Comparison of ENCODE assay signal across 24 cellular contexts in genomic region chr4:85774000-85774399, GRCh38.
A peak's percentile ranks its signal among the peaks of the same experiment; 100 is the strongest.
DNase-seq lines count a peak whose midpoint lies in the region; ATAC-seq and TF ChIP-seq lines count a peak whose summit lies in the region.
"Had no signal": no experiment of that assay in that cellular context is flagged by ENCODE, and none has a peak within 500 bp of the region (broad histone marks: within the 10 kb centered on the region; RNA-seq: fewer than 3 reads in every experiment).

No MANE protein-coding gene starts in this region.

- H3K4ac ChIP-seq in neuronal stem cell (ENCODE audit: low read length) = no peak overlapping the region

- H3K4me2 ChIP-seq in neuronal stem cell (ENCODE audit: insufficient read depth, low read length, poor library complexity, severe bottlenecking) = no peak overlapping the region
- H3K4me2 ChIP-seq: A549, BLaER1 had no signal

- H3K9me3 ChIP-seq in neuronal stem cell (replicated peaks in 1 of 2; ENCODE audit: control insufficient read depth in 2 of 2, insufficient read depth in 1 of 2, low read depth in 1 of 2, low read length in 2 of 2) = no peaks in the 10 kb centered on the region
- no peaks in the 10 kb centered on the region for H3K9me3 ChIP-seq in esophagus squamous epithelium
- H3K9me3 ChIP-seq: A549, ascending aorta, BLaER1, esophagus muscularis mucosa, gastroesophageal sphincter, MG63, prostate gland, upper lobe of right lung had no signal

- H2AK5ac ChIP-seq in neuronal stem cell (ENCODE audit: low read depth, low read length) = no peak overlapping the region

- H3K23ac ChIP-seq in neuronal stem cell (ENCODE audit: low read depth, low read length, poor library complexity) = no peak overlapping the region

- H3K27ac ChIP-seq in foreskin keratinocyte (no peak overlapping the region), neuronal stem cell (replicated peaks; ENCODE audit: low read length) (no peak overlapping the region), esophagus squamous epithelium (no peak overlapping the region)
- H3K27ac ChIP-seq: A549, ascending aorta, BLaER1, esophagus muscularis mucosa, gastroesophageal sphincter, prostate gland, upper lobe of right lung had no signal

- no peak overlapping the region for H2BK12ac ChIP-seq in neuronal stem cell (ENCODE audit: low read length)

- H3K79me1 ChIP-seq in neuronal stem cell (ENCODE audit: low read depth, low read length) = no peaks in the 10 kb centered on the region

- H2BK5ac ChIP-seq in neuronal stem cell (ENCODE audit: low read length) = no peak overlapping the region

- no peak overlapping the region for H3K9ac ChIP-seq in neuronal stem cell (ENCODE audit: low read depth, low read length, poor library complexity)
- H3K9ac ChIP-seq: BLaER1 had no signal

- H3K27me3 ChIP-seq in foreskin keratinocyte (no peaks in the 10 kb centered on the region), neuronal stem cell (ENCODE audit: control insufficient read depth in 3 of 3, insufficient read depth in 3 of 3, low read depth in 1 of 3, low read length in 3 of 3) (no peaks in the 10 kb centered on the region), esophagus squamous epithelium (no peaks in the 10 kb centered on the region)
- H3K27me3 ChIP-seq: ascending aorta, BLaER1, esophagus muscularis mucosa, gastroesophageal sphincter, MG63, upper lobe of right lung had no signal

- intact Hi-C loops in esophagus squamous epithelium (cut with DNase I) = no loop called here

- H3K14ac ChIP-seq in neuronal stem cell (ENCODE audit: low read length) = no peak overlapping the region

- no CpG with 5 or more reads among the region's 1 CpG for WGBS in neuronal stem cell (ENCODE audit: extremely low coverage in 2 of 2, insufficient read length in 2 of 2, insufficient replicate concordance in 1 of 2), 2 donors
- 0 to 100% methylated on average over 1 of the region's 1 CpG for WGBS in esophagus squamous epithelium, 2 donors

- H3K18ac ChIP-seq in neuronal stem cell (ENCODE audit: low read length) = no peak overlapping the region

- no peak for TF ChIP-seq POLR2A in esophagus squamous epithelium (IDR thresholded peaks at IDR 0.05)

- peaks cover 16% of the 10 kb centered on the region for H3K4me1 ChIP-seq in foreskin keratinocyte
- H3K4me1 ChIP-seq in neuronal stem cell (ENCODE audit: control insufficient read depth in 2 of 2, insufficient read depth in 1 of 2, low read depth in 1 of 2, low read length in 2 of 2) = peaks cover 0 to 4% of the 10 kb centered on the region in 2 donors
- H3K4me1 ChIP-seq in esophagus squamous epithelium = peaks cover 0 to 23% (median 9%) of the 10 kb centered on the region in 3 donors
- H3K4me1 ChIP-seq: BLaER1, prostate gland, upper lobe of right lung had no signal

- TF ChIP-seq CTCF in foreskin keratinocyte (conservative IDR thresholded peaks at IDR 0.05) = no peak
- no peak for TF ChIP-seq CTCF in esophagus squamous epithelium (IDR thresholded peaks at IDR 0.05)

- no peak overlapping the region for H4K91ac ChIP-seq in neuronal stem cell (ENCODE audit: low read depth, low read length, poor library complexity)

- ATAC-seq in foreskin keratinocyte (peak; percentile 46), GM19467 (IDR thresholded peaks at IDR 0.05; ENCODE audit: unreplicated experiment) (no peak)
- ATAC-seq: A549, gastroesophageal sphincter, left colon, upper lobe of right lung had no signal

- H3K36me3 ChIP-seq in neuronal stem cell (replicated peaks in 1 of 2; ENCODE audit: control insufficient read depth in 2 of 2, insufficient read depth in 2 of 2, low read length in 2 of 2) (no peaks in the 10 kb centered on the region), esophagus squamous epithelium (no peaks in the 10 kb centered on the region)
- H3K36me3 ChIP-seq: ascending aorta, BLaER1, esophagus muscularis mucosa, gastroesophageal sphincter, MG63, prostate gland, upper lobe of right lung had no signal

- H3K4me3 ChIP-seq in neuronal stem cell (ENCODE audit: low read length in 2 of 2) = no peak overlapping the region
- no peak overlapping the region for H3K4me3 ChIP-seq in esophagus squamous epithelium
- H3K4me3 ChIP-seq: A549, ascending aorta, BLaER1, esophagus muscularis mucosa, gastroesophageal sphincter, MG63, prostate gland, upper lobe of right lung had no signal

- H2BK15ac ChIP-seq in neuronal stem cell (ENCODE audit: low read length) = no peak overlapping the region

- H4K8ac ChIP-seq in neuronal stem cell (ENCODE audit: low read depth, low read length) = no peak overlapping the region

- no peak overlapping the region for H2BK120ac ChIP-seq in neuronal stem cell (ENCODE audit: low read depth, low read length)

- peak overlapping the region; percentile 71 for H2AFZ ChIP-seq in neuronal stem cell (ENCODE audit: low read length)

- DNase-seq in NCI-H510A treated with DMSO at 0.1 percent for 48 hours (lab: John Stamatoyannopoulos, UW) = peak; percentile 18
- no peak for DNase-seq in NCI-H510A (lab: John Stamatoyannopoulos, UW)
- peak; percentile 0 for DNase-seq in NCI-H69 (lab: John Stamatoyannopoulos, UW)
- peak in 1 of 2 donors; percentile 30 for DNase-seq in foreskin keratinocyte
- no peak for DNase-seq in neuronal stem cell (ENCODE audit: low spot score)
- DNase-seq in NCI-H128 (lab: John Stamatoyannopoulos, UW; ENCODE audit: unreplicated experiment) = no peak
- DNase-seq in esophagus squamous epithelium (lab: John Stamatoyannopoulos, UW) = no peak
- DNase-seq: activated CD4-positive, alpha-beta T cell treated with anti-CD3 and anti-CD28 coated beads for 48 hours; COR-L47; EL; left colon; MG63; NCI-H146; NCI-H774; substantia nigra; T-helper 1 cell; upper lobe of right lung had no signal

Comparison
In these comparisons a context has a peak if more than half of its experiments do, and no peak if none do; other contexts are left out.
1. DNase-seq: peak in NCI-H510A treated with DMSO at 0.1 percent for 48 hours (single experiment) and NCI-H69 (single experiment); none in NCI-H510A (single experiment), neuronal stem cell (single experiment), NCI-H128 (single experiment) and esophagus squamous epithelium (single experiment).